ENCODE assay signal across 15 cellular contexts in genomic region chr1:7956218-7957032, GRCh38. TPM values are rescaled to one million over a fixed set of nuclear protein-coding genes. Genes with fewer than 3 reads are reported as not detected.
DNase-seq lines count a peak whose midpoint lies in the region; ATAC-seq, FAIRE-seq and TF ChIP-seq lines count a peak whose summit lies in the region.
"Had no signal": no experiment of that assay in that cellular context is flagged by ENCODE, and none has a peak within 500 bp of the region (broad histone marks: within the 10 kb centered on the region; RNA-seq: fewer than 3 reads in every experiment).

No MANE protein-coding gene starts in this region.

- no peak for ATAC-seq in natural killer cell
- ATAC-seq: left cardiac atrium had no signal

- TF ChIP-seq CTCF in astrocyte of the spinal cord (IDR thresholded peaks at IDR 0.05; ENCODE audit: low read depth, low read length), result no peak
- no peak for TF ChIP-seq CTCF in natural killer cell (IDR thresholded peaks at IDR 0.05)
- TF ChIP-seq CTCF in breast epithelium (IDR thresholded peaks at IDR 0.05), result no peak

- H3K4me3 Mint-ChIP-seq in activated CD4-positive, alpha-beta T cell treated with anti-CD3 and anti-CD28 coated beads, Interleukin-2, amount 10 ng/mL, durations not matched to agents 7 days and 5 days, result no peak overlapping the region
- H3K4me3 Mint-ChIP-seq in natural killer cell, result peak overlapping the region; percentile 73

- no peaks in the 10 kb centered on the region for H3K36me3 ChIP-seq in breast epithelium
- H3K36me3 ChIP-seq: spleen had no signal

- H3K4me1 ChIP-seq in breast epithelium, result no peaks in the 10 kb centered on the region

- no peak for TF ChIP-seq POLR2A in breast epithelium (IDR thresholded peaks at IDR 0.05)

- no peak overlapping the region for H3K27ac ChIP-seq in breast epithelium

- H3K27ac Mint-ChIP-seq in activated CD4-positive, alpha-beta T cell treated with anti-CD3 and anti-CD28 coated beads, Interleukin-2, amount 10 ng/mL, durations not matched to agents 7 days and 5 days, result peak overlapping the region; percentile 74
- H3K27ac Mint-ChIP-seq in natural killer cell, result peak overlapping the region; percentile 66 to 85

- H3K4me3 ChIP-seq in astrocyte of the spinal cord (ENCODE audit: low read depth, low read length) (no peak overlapping the region), breast epithelium (no peak overlapping the region)
- H3K4me3 ChIP-seq: spleen had no signal

- no peaks in the 10 kb centered on the region for H3K9me3 ChIP-seq in breast epithelium
- H3K9me3 ChIP-seq: spleen had no signal

- H3K27me3 Mint-ChIP-seq in activated CD4-positive, alpha-beta T cell treated with anti-CD3 and anti-CD28 coated beads, Interleukin-2, amount 10 ng/mL, durations not matched to agents 7 days and 5 days, result no peaks in the 10 kb centered on the region
- no peaks in the 10 kb centered on the region for H3K27me3 Mint-ChIP-seq in natural killer cell (ENCODE audit: low read depth in 2 of 2)

- CTCF ChIA-PET in activated CD4-positive, alpha-beta T cell treated with anti-CD3 and anti-CD28 coated beads, Interleukin-2, amount 10 ng/mL, durations not matched to agents 7 days and 5 days (lab: Charles Lee), result no interaction called here

- peaks cover 42% of the 10 kb centered on the region for H3K4me1 Mint-ChIP-seq in activated CD4-positive, alpha-beta T cell treated with anti-CD3 and anti-CD28 coated beads, Interleukin-2, amount 10 ng/mL, durations not matched to agents 7 days and 5 days
- H3K4me1 Mint-ChIP-seq in natural killer cell, result peaks cover 27 to 32% of the 10 kb centered on the region in 2 donors

- intact Hi-C loops in natural killer cell (cut with micrococcal nuclease), result no loop called here
- intact Hi-C loops in breast epithelium (cut with DNase I; ENCODE audit: low total_unique reads), result no loop called here

- POLR2A ChIA-PET in activated CD4-positive, alpha-beta T cell treated with anti-CD3 and anti-CD28 coated beads, Interleukin-2, amount 10 ng/mL, durations not matched to agents 7 days and 5 days (lab: Charles Lee), result no interaction called here

- H3K27me3 ChIP-seq in breast epithelium, result no peaks in the 10 kb centered on the region
- H3K27me3 ChIP-seq: spleen had no signal

- DNase-seq in activated CD4-positive, alpha-beta T cell treated with anti-CD3 and anti-CD28 coated beads, Interleukin-2, amount 10 ng/mL, durations not matched to agents 7 days and 5 days, result no peak
- DNase-seq in activated CD4-positive, alpha-beta T cell treated with anti-CD3 and anti-CD28 coated beads, Interleukin-2, amount 50 U/mL, for 4 hours, result no peak
- DNase-seq in HT1080 (ENCODE audit: low read depth) (peak; percentile 41), astrocyte of the spinal cord (ENCODE audit: low read depth, low spot score) (peak; percentile 31), natural killer cell (no peak), breast epithelium (ENCODE audit: low spot score in 2 of 2) (no peak), NCI-H2029 treated with DMSO at 0.1 percent for 48 hours (lab: John Stamatoyannopoulos, UW) (no peak), frontal cortex (ENCODE audit: low spot score in 2 of 2) (no peak)
- DNase-seq: activated naive CD4-positive, alpha-beta T cell; cortex of kidney; foreskin melanocyte; left cardiac atrium; spleen had no signal

- no peak for FAIRE-seq in frontal cortex (lab: Jason Lieb, UNC)
- FAIRE-seq: G401.6 had no signal

- H3K9me3 Mint-ChIP-seq in activated CD4-positive, alpha-beta T cell treated with anti-CD3 and anti-CD28 coated beads, Interleukin-2, amount 10 ng/mL, durations not matched to agents 7 days and 5 days, result no peaks in the 10 kb centered on the region
- no peaks in the 10 kb centered on the region for H3K9me3 Mint-ChIP-seq in natural killer cell

- H3K36me3 Mint-ChIP-seq in activated CD4-positive, alpha-beta T cell treated with anti-CD3 and anti-CD28 coated beads, Interleukin-2, amount 10 ng/mL, durations not matched to agents 7 days and 5 days (ENCODE audit: low read depth), result peaks cover under 1% of the 10 kb centered on the region
- H3K36me3 Mint-ChIP-seq in natural killer cell, result no peaks in the 10 kb centered on the region

- in situ Hi-C loops in astrocyte of the spinal cord (cut with HindIII; ENCODE audit: low sequenced_read_pairs), result no loop called here

RNA-seq across cellular contexts. Expression of gene PARK7, which starts 5.1 kb away (rescaled TPM):
- total RNA-seq in activated CD4-positive, alpha-beta T cell treated with anti-CD3 and anti-CD28 coated beads, Interleukin-2, amount 10 ng/mL, durations not matched to agents 7 days and 5 days, result 100 to 1,000 TPM; 226 to 232 TPM
- 274 and 280 TPM in 2 replicates for total RNA-seq in HT1080 (2014; rRNA removed; shearing (Covaris generic))
- 334 and 398 TPM in 2 replicates for polyA plus RNA-seq in HT1080 (2015; cell fraction: cytosol; rRNA removed)
- 130 and 150 TPM in 2 replicates for polyA plus RNA-seq in HT1080 (2015; cell fraction: nucleus; rRNA removed)
- 100 to 1,000 TPM; 120 to 127 (median 127) TPM for total RNA-seq in natural killer cell
- 100 to 1,000 TPM; 205 to 227 (median 213) TPM for total RNA-seq in breast epithelium
- 160 TPM for total RNA-seq in frontal cortex

RNA-seq across cellular contexts. Expression of gene TNFRSF9, which starts 15.8 kb away (rescaled TPM):
- total RNA-seq in activated CD4-positive, alpha-beta T cell treated with anti-CD3 and anti-CD28 coated beads, Interleukin-2, amount 10 ng/mL, durations not matched to agents 7 days and 5 days, result under 1 TPM; 0.57 to 0.62 TPM
- 1.3 and 2.8 TPM in 2 replicates for total RNA-seq in HT1080 (2014; rRNA removed; shearing (Covaris generic))
- polyA plus RNA-seq in HT1080 (2015; cell fraction: cytosol; rRNA removed), result 0.56 and 0.60 TPM in 2 replicates
- 1.3 and 2.3 TPM in 2 replicates for polyA plus RNA-seq in HT1080 (2015; cell fraction: nucleus; rRNA removed)
- total RNA-seq in natural killer cell (1 to 10 TPM; 2.6 to 6.4 (median 4.2) TPM), breast epithelium (under 1 TPM in 1 of 3 donors, not detected in 2; 0.59 TPM), frontal cortex (not detected)
- polyA plus RNA-seq: urinary bladder had no signal

Comparison
In these comparisons a context has a peak if more than half of its experiments do, and no peak if none do; other contexts are left out.
1. DNase-seq: peak in HT1080 (single experiment) and astrocyte of the spinal cord (single experiment); none in activated CD4-positive, alpha-beta T cell treated with anti-CD3 and anti-CD28 coated beads, Interleukin-2, amount 10 ng/mL, durations not matched to agents 7 days and 5 days (single experiment), activated CD4-positive, alpha-beta T cell treated with anti-CD3 and anti-CD28 coated beads, Interleukin-2, amount 50 U/mL, for 4 hours (0 of 2), natural killer cell (single experiment), breast epithelium (0 of 2), NCI-H2029 treated with DMSO at 0.1 percent for 48 hours (single experiment) and frontal cortex (0 of 2).